Comparison of ENCODE assay signal across 1 cellular context in genomic region chr11:130871616-130872015, GRCh38.
TF ChIP-seq lines count a peak whose summit lies in the region.

No MANE protein-coding gene starts in this region.

TF ChIP-seq in GM12891, 5 proteins besides CTCF, POLR2A, EP300 and RAD21:
- TF ChIP-seq PAX5 (IDR thresholded peaks at IDR 0.05; ENCODE audit: insufficient read depth, low read length, severe bottlenecking) (no peak), POLR2AphosphoS5 (IDR thresholded peaks at IDR 0.05; ENCODE audit: low read depth, low read length) (no peak), TAF1 (IDR thresholded peaks at IDR 0.05; ENCODE audit: low read depth, low read length) (no peak), SPI1 (IDR thresholded peaks at IDR 0.05; ENCODE audit: low read depth, low read length) (no peak), POU2F2 (IDR thresholded peaks at IDR 0.05; ENCODE audit: low read depth, low read length) (no peak)
